In genomic region chr6:44735631-44735963, GRCh38 we compare ENCODE assay signal across 8 cellular contexts.
DNase-seq lines count a peak whose midpoint lies in the region; ATAC-seq and TF ChIP-seq lines count a peak whose summit lies in the region.
"Had no signal": no experiment of that assay in that cellular context is flagged by ENCODE, and none has a peak within 500 bp of the region (broad histone marks: within the 10 kb centered on the region; RNA-seq: fewer than 3 reads in every experiment).

No MANE protein-coding gene starts in this region.

- WGBS in GM23248 (ENCODE audit: low coverage in 1 of 2, low lambda C conversion rate in 2 of 2, missing lambda C conversion rate in 2 of 2), 2 experiments: 48 to 50% methylated on average over 6 of the region's 6 CpGs

- no peak overlapping the region for H3K4me3 ChIP-seq in GM23248
- H3K4me3 ChIP-seq in osteoblast (ENCODE audit: insufficient read depth, low read length): no peak overlapping the region
- H3K4me3 ChIP-seq: lung had no signal

- H3K9me2 ChIP-seq in GM23248 (ENCODE audit: insufficient read depth): no peaks in the 10 kb centered on the region

- peaks cover 5% of the 10 kb centered on the region; the same call in 1 of the 2 replicates for H3K4me1 ChIP-seq in GM23248 (ENCODE audit: insufficient read depth)
- peaks cover 25% of the 10 kb centered on the region for H3K4me1 ChIP-seq in osteoblast (ENCODE audit: insufficient read depth, low read length)

- H3K9ac ChIP-seq in GM23248: no peak overlapping the region

- H3F3A ChIP-seq in GM23248 (ENCODE audit: insufficient read depth): no peaks in the 10 kb centered on the region

- no peaks in the 10 kb centered on the region for H3K36me3 ChIP-seq in GM23248 (ENCODE audit: low read depth)
- no peaks in the 10 kb centered on the region for H3K36me3 ChIP-seq in osteoblast (ENCODE audit: insufficient read depth, low read length)

- H3K9me3 ChIP-seq in GM23248 (ENCODE audit: low read depth): no peaks in the 10 kb centered on the region
- no peaks in the 10 kb centered on the region for H3K9me3 ChIP-seq in osteoblast (ENCODE audit: low read depth, low read length)

- no peaks in the 10 kb centered on the region for H3K79me2 ChIP-seq in GM23248 (ENCODE audit: insufficient read depth)
- no peaks in the 10 kb centered on the region for H3K79me2 ChIP-seq in osteoblast (ENCODE audit: insufficient read depth, low read length)

- H3K27ac ChIP-seq in GM23248 (no peak overlapping the region), osteoblast (ENCODE audit: low read depth, low read length) (no peak overlapping the region)

- DNase-seq in GM23248: peak; percentile 42
- DNase-seq in osteoblast (ENCODE audit: insufficient read length, low spot score, missing footprints): peak; percentile 35
- DNase-seq in T-helper 2 cell: no peak

- in situ Hi-C loops in GM23248 (cut with MboI): no loop called here

- H2AFZ ChIP-seq in GM23248 (no peak overlapping the region), osteoblast (ENCODE audit: low read length) (no peak overlapping the region)

- ATAC-seq in GM18867 (IDR thresholded peaks at IDR 0.05; ENCODE audit: unreplicated experiment) (peak; percentile 57), SK-N-SH treated with all-trans-retinoic acid at 6 μM for 48 hours (peak; percentile 24), HG03280 (IDR thresholded peaks at IDR 0.05; ENCODE audit: unreplicated experiment) (no peak), GM19328 (IDR thresholded peaks at IDR 0.05; ENCODE audit: unreplicated experiment) (no peak)

- H3K4me2 ChIP-seq in GM23248 (ENCODE audit: unreplicated experiment): no peak overlapping the region
- H3K4me2 ChIP-seq in osteoblast (ENCODE audit: insufficient read depth, low read length): no peak overlapping the region

- no peak for TF ChIP-seq CTCF in osteoblast (IDR thresholded peaks at IDR 0.05; ENCODE audit: extremely low read depth, low read depth, low read length)

- H4K20me1 ChIP-seq in GM23248 (ENCODE audit: insufficient read depth) (no peaks in the 10 kb centered on the region), osteoblast (ENCODE audit: insufficient read depth, low read length) (no peaks in the 10 kb centered on the region)

- H3K27me3 ChIP-seq in GM23248 (replicated peaks; ENCODE audit: insufficient read depth) (no peaks in the 10 kb centered on the region), osteoblast (ENCODE audit: insufficient read depth, low read length) (no peaks in the 10 kb centered on the region)

TF ChIP-seq in SK-N-SH treated with all-trans-retinoic acid at 6 μM for 48 hours, 23 proteins besides CTCF, POLR2A, EP300 and RAD21:
- TF ChIP-seq SNAI2 (CRISPR knock-in tag; IDR thresholded peaks at IDR 0.05) (no peak), ISL1 (CRISPR knock-in tag; IDR thresholded peaks at IDR 0.05) (0 out of 2 replicates have a peak, but pooled peaks have one; percentile 16), GLIS3 (CRISPR knock-in tag; IDR thresholded peaks at IDR 0.05) (no peak)

Comparison
In these comparisons a context has a peak if more than half of its experiments do, and no peak if none do; other contexts are left out.
1. ATAC-seq: peak in GM18867 (single experiment) and SK-N-SH treated with all-trans-retinoic acid at 6 μM for 48 hours (single experiment); none in HG03280 (single experiment) and GM19328 (single experiment).
2. DNase-seq: peak in GM23248 (single experiment) and osteoblast (single experiment); none in T-helper 2 cell (0 of 5).